Comparison of ENCODE assay signal across 8 cellular contexts in the genomic region with DNA sequence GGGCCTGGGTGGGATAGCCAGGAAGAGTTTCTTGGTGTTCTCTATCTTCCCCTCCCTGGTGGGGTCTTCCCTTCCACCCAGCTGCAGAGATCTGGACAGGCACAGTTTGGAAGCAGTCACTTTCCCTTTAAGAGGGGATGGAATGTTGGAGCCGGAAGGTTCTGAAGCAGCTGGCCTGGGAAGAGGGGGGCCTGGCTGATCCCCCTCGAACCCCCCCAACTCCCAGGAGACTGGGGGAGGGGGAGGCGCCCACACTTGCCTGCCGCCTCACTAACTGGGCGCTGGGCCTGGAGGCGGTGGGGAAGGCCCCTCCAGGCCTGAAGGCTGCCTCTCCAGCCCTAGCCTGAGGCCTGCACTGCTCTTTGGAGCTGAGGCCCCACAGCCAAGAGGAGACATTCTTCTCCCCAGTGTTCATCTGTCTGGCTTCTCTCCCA.
DNase-seq lines count a peak whose midpoint lies in the region; ATAC-seq lines count a peak whose summit lies in the region.

No MANE protein-coding gene starts in this region.

- no peaks in the 10 kb centered on the region for H3K27me3 Mint-ChIP-seq in stimulated activated naive CD8-positive, alpha-beta T cell treated with anti-CD3 and anti-CD28 coated beads, Interleukin-15, amount 100 ng/mL, for 72 hours

- H3K27me3 ChIP-seq in layer of hippocampus (ENCODE audit: control insufficient read depth, insufficient read depth, low read length) = no peaks in the 10 kb centered on the region

- H3K27ac ChIP-seq in cingulate gyrus (ENCODE audit: low read depth, low read length) = peak overlapping the region; percentile 87
- H3K27ac ChIP-seq in layer of hippocampus (ENCODE audit: low read depth, low read length) = peak overlapping the region; percentile 81

- H3K4me1 Mint-ChIP-seq in stimulated activated naive CD8-positive, alpha-beta T cell treated with anti-CD3 and anti-CD28 coated beads, Interleukin-15, amount 100 ng/mL, for 72 hours = peaks cover 35% of the 10 kb centered on the region

- peak overlapping the region; percentile 77 to 96 for H3K27ac Mint-ChIP-seq in stimulated activated naive CD8-positive, alpha-beta T cell treated with anti-CD3 and anti-CD28 coated beads, Interleukin-15, amount 100 ng/mL, for 72 hours

- peak; percentile 33 for DNase-seq in NCI-H2227 (lab: John Stamatoyannopoulos, UW; ENCODE audit: unreplicated experiment)
- DNase-seq in NCI-H2227 treated with DMSO at 0.1 percent for 48 hours (lab: John Stamatoyannopoulos, UW) = no peak
- DNase-seq in NCI-H82 treated with DMSO at 0.1 percent for 48 hours (lab: John Stamatoyannopoulos, UW; ENCODE audit: unreplicated experiment) = peak; percentile 36
- no peak for DNase-seq in stimulated activated naive CD8-positive, alpha-beta T cell treated with anti-CD3 and anti-CD28 coated beads, Interleukin-15, amount 100 ng/mL, for 72 hours
- no peak for DNase-seq in activated gamma-delta T cell (lab: John Stamatoyannopoulos, UW)

- peak overlapping the region; percentile 90 to 99 for H3K4me3 Mint-ChIP-seq in stimulated activated naive CD8-positive, alpha-beta T cell treated with anti-CD3 and anti-CD28 coated beads, Interleukin-15, amount 100 ng/mL, for 72 hours

- no peaks in the 10 kb centered on the region for H3K9me3 Mint-ChIP-seq in stimulated activated naive CD8-positive, alpha-beta T cell treated with anti-CD3 and anti-CD28 coated beads, Interleukin-15, amount 100 ng/mL, for 72 hours

- ATAC-seq in stimulated activated naive CD8-positive, alpha-beta T cell treated with anti-CD3 and anti-CD28 coated beads, Interleukin-15, amount 100 ng/mL, for 72 hours = no peak
- ATAC-seq in HG03354 (IDR thresholded peaks at IDR 0.05; ENCODE audit: poor library complexity, severe bottlenecking, unreplicated experiment) = no peak

Comparison
In these comparisons a context has a peak if more than half of its experiments do, and no peak if none do; other contexts are left out.
1. DNase-seq: peak in NCI-H2227 (single experiment) and NCI-H82 treated with DMSO at 0.1 percent for 48 hours (single experiment); none in NCI-H2227 treated with DMSO at 0.1 percent for 48 hours (single experiment), stimulated activated naive CD8-positive, alpha-beta T cell treated with anti-CD3 and anti-CD28 coated beads, Interleukin-15, amount 100 ng/mL, for 72 hours (0 of 2) and activated gamma-delta T cell (single experiment).